8 cellular contexts compared by ENCODE assay signal in the genomic region with DNA sequence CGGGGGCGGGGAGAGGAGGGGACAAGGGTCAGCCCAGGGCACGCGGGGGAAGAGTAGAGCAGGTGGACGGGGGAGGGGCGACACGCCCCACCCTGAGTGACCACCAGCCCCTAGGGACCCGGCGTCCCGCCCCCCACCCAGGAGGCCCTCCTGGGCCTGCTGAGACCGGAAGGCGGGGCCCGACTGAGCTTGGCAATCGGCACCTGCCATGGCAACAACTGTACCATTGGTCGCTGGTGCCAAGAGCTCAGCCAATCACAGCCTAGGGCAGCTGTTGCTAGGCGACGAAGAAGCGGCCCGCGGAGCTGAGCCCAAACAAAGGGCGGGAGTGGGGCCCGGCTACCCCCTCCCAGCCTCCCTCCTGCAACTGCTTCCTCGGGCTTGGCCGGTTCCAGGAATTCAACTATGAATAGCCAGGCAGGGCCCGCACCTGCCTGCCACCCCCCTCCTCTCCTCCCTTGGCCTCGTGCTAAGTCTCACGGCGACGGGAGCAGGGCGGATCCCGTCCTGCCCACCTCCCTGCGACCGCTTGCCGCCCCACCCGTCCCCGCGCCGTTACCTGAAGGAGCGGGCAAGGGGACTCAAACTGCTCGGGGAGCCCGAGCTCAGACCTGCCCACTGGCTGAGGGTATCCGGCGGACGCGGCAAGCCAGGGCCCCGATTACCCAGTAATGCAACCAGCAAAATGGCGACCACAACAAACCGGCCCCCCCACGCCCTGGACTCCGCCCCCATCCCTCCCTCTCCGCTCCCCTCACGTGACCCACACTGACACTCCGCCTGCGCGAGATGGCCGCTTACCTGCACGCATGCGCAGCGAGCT. TPM values are rescaled to one million over a fixed set of nuclear protein-coding genes. Genes with fewer than 3 reads are reported as not detected.
DNase-seq lines count a peak whose midpoint lies in the region; ATAC-seq and TF ChIP-seq lines count a peak whose summit lies in the region.

A gene (minus strand): TSS at position 699 of the 823 bp plus-strand sequence. CDS start 2,295 bp downstream, outside the sequence.

- no peaks in the 10 kb centered on the region for H3K4me1 ChIP-seq in Caco-2
- H3K4me1 ChIP-seq in naive thymus-derived CD4-positive, alpha-beta T cell (ENCODE audit: control insufficient read depth in 2 of 2, insufficient read depth in 2 of 2, low read length in 2 of 2): peaks cover 17 to 23% of the 10 kb centered on the region in 2 donors

- H3K4me3 ChIP-seq in Caco-2 (ENCODE audit: low read depth, low read length): no peak within 1 kb of the TSS; the same call in 1 of the 2 replicates
- peak within 1 kb of the TSS; percentile 100 for H3K4me3 ChIP-seq in naive thymus-derived CD4-positive, alpha-beta T cell (ENCODE audit: low read length)

- H3K36me3 Mint-ChIP-seq in Caco-2 (ENCODE audit: insufficient read depth, unreplicated experiment): peaks cover 76% of the 10 kb centered on the region
- H3K36me3 Mint-ChIP-seq in naive thymus-derived CD4-positive, alpha-beta T cell: peaks cover 13 to 46% (median 27%) of the 10 kb centered on the region in 5 donors
- peaks cover 96% of the 10 kb centered on the region for H3K36me3 Mint-ChIP-seq in stimulated activated effector memory CD8-positive, alpha-beta T cell treated with anti-CD3 and anti-CD28 coated beads, Interleukin-12 subunit alpha, Interleukin-12 subunit beta, amount 100 ng/mL, for 72 hours

- peak; percentile 74 to 81 for DNase-seq in Caco-2
- DNase-seq in HUDEP-2 (lab: John Stamatoyannopoulos, UW; ENCODE audit: unreplicated experiment in 76 of 76): peak; percentile 57 to 99 (median 97)
- DNase-seq in activated effector memory CD4-positive, alpha-beta T cell treated with Interleukin-2 at 50 U/mL for 16 hours: peak; percentile 96
- DNase-seq in fibroblast of peridontal ligament (ENCODE audit: extremely low read depth): peak; percentile 97
- peak; percentile 90 to 99 (median 98) for DNase-seq in naive thymus-derived CD4-positive, alpha-beta T cell
- DNase-seq in stimulated activated effector memory CD8-positive, alpha-beta T cell treated with anti-CD3 and anti-CD28 coated beads, Interleukin-12 subunit alpha, Interleukin-12 subunit beta, amount 100 ng/mL, for 72 hours (ENCODE audit: low spot score in 2 of 2): peak; percentile 91 to 98

- H3K9me3 Mint-ChIP-seq in Caco-2 (ENCODE audit: unreplicated experiment): no peaks in the 10 kb centered on the region
- peaks cover 0 to 3% (median 0%) of the 10 kb centered on the region in 11 donors for H3K9me3 Mint-ChIP-seq in naive thymus-derived CD4-positive, alpha-beta T cell
- no peaks in the 10 kb centered on the region for H3K9me3 Mint-ChIP-seq in stimulated activated effector memory CD8-positive, alpha-beta T cell treated with anti-CD3 and anti-CD28 coated beads, Interleukin-12 subunit alpha, Interleukin-12 subunit beta, amount 100 ng/mL, for 72 hours

- peak within 1 kb of the TSS; percentile 96 for H3K27ac ChIP-seq in naive thymus-derived CD4-positive, alpha-beta T cell (ENCODE audit: low read depth, low read length)

- H3K27ac Mint-ChIP-seq in Caco-2 (ENCODE audit: unreplicated experiment): peak within 1 kb of the TSS; percentile 65
- peak within 1 kb of the TSS; percentile 85 to 96 (median 92) for H3K27ac Mint-ChIP-seq in naive thymus-derived CD4-positive, alpha-beta T cell
- peak within 1 kb of the TSS; percentile 90 for H3K27ac Mint-ChIP-seq in stimulated activated effector memory CD8-positive, alpha-beta T cell treated with anti-CD3 and anti-CD28 coated beads, Interleukin-12 subunit alpha, Interleukin-12 subunit beta, amount 100 ng/mL, for 72 hours

- intact Hi-C loops in Caco-2 (cut with micrococcal nuclease; ENCODE audit: unreplicated experiment): no loop called here
- intact Hi-C loops in naive thymus-derived CD4-positive, alpha-beta T cell (cut with micrococcal nuclease): loop anchor here (1.0 to 10.0 kb wide), 17 partner anchors 9 to 1519 kb away; a partner anchor contains a TSS

- no peaks in the 10 kb centered on the region for H3K27me3 ChIP-seq in Caco-2 (replicated peaks; ENCODE audit: control insufficient read depth, insufficient read depth, low read length)
- H3K27me3 ChIP-seq in naive thymus-derived CD4-positive, alpha-beta T cell (ENCODE audit: control insufficient read depth in 2 of 2, insufficient read depth in 2 of 2, low read length in 2 of 2): no peaks in the 10 kb centered on the region

- H3K4me3 Mint-ChIP-seq in Caco-2 (ENCODE audit: unreplicated experiment): peak within 1 kb of the TSS; percentile 44
- peak within 1 kb of the TSS; percentile 60 to 88 (median 81) for H3K4me3 Mint-ChIP-seq in naive thymus-derived CD4-positive, alpha-beta T cell
- H3K4me3 Mint-ChIP-seq in stimulated activated effector memory CD8-positive, alpha-beta T cell treated with anti-CD3 and anti-CD28 coated beads, Interleukin-12 subunit alpha, Interleukin-12 subunit beta, amount 100 ng/mL, for 72 hours: peak within 1 kb of the TSS; percentile 77

- peaks cover 6% of the 10 kb centered on the region for H3K36me3 ChIP-seq in Caco-2 (ENCODE audit: control insufficient read depth, insufficient read depth, low read length)
- peaks cover 17 to 63% (median 18%) of the 10 kb centered on the region in 3 experiments for H3K36me3 ChIP-seq in naive thymus-derived CD4-positive, alpha-beta T cell (ENCODE audit: control insufficient read depth in 2 of 3, insufficient read depth in 3 of 3, low read length in 3 of 3)

- H3K4me1 Mint-ChIP-seq in Caco-2 (ENCODE audit: low read depth, unreplicated experiment): no peaks in the 10 kb centered on the region
- H3K4me1 Mint-ChIP-seq in naive thymus-derived CD4-positive, alpha-beta T cell: peaks cover 19 to 37% (median 27%) of the 10 kb centered on the region in 7 donors
- H3K4me1 Mint-ChIP-seq in stimulated activated effector memory CD8-positive, alpha-beta T cell treated with anti-CD3 and anti-CD28 coated beads, Interleukin-12 subunit alpha, Interleukin-12 subunit beta, amount 100 ng/mL, for 72 hours: peaks cover 41% of the 10 kb centered on the region

- BruUV-seq in Caco-2 (replicated peaks; lab: Mats Ljungman, UMichigan): no TSS peak

- H3K9me3 ChIP-seq in Caco-2: no peaks in the 10 kb centered on the region
- H3K9me3 ChIP-seq in naive thymus-derived CD4-positive, alpha-beta T cell (ENCODE audit: control insufficient read depth in 2 of 3, low read length in 3 of 3): no peaks in the 10 kb centered on the region

- no peak for TF ChIP-seq CTCF in Caco-2 (IDR thresholded peaks at IDR 0.05; ENCODE audit: insufficient read depth in 1 of 2, low read depth in 1 of 2, low read length in 1 of 2, severe bottlenecking in 1 of 2, unreplicated experiment in 1 of 2)

- ATAC-seq in GM21367 (IDR thresholded peaks at IDR 0.05; ENCODE audit: unreplicated experiment): peak; percentile 68
- ATAC-seq in naive thymus-derived CD4-positive, alpha-beta T cell: peak; percentile 92
- peak; percentile 96 for ATAC-seq in stimulated activated effector memory CD8-positive, alpha-beta T cell treated with anti-CD3 and anti-CD28 coated beads, Interleukin-12 subunit alpha, Interleukin-12 subunit beta, amount 100 ng/mL, for 72 hours

- H3K27me3 Mint-ChIP-seq in Caco-2 (ENCODE audit: insufficient read depth, unreplicated experiment): no peaks in the 10 kb centered on the region
- no peaks in the 10 kb centered on the region for H3K27me3 Mint-ChIP-seq in naive thymus-derived CD4-positive, alpha-beta T cell

- CTCF ChIA-PET in Caco-2 (lab: Charles Lee): interaction anchor here (0.6 to 1.1 kb wide), 3 partner anchors 12 to 136 kb away, joined by 4 to 6 read pairs (median 5); a partner anchor contains a TSS
- CTCF ChIA-PET in naive thymus-derived CD4-positive, alpha-beta T cell (lab: Charles Lee): interaction anchor here (1.1 to 1.4 kb wide), 3 partner anchors 10 to 41 kb away, joined by 5 to 10 read pairs (median 8); no protein-coding TSS in a partner anchor

- POLR2A ChIA-PET in Caco-2 (lab: Charles Lee): interaction anchor here (0.9 kb wide), 1 partner anchor 137 kb away, joined by 3 read pairs; a partner anchor contains a TSS
- POLR2A ChIA-PET in naive thymus-derived CD4-positive, alpha-beta T cell (lab: Charles Lee): interaction anchor here (0.7 to 2.2 kb wide), 12 partner anchors 9 to 398 kb away, joined by 3 to 42 read pairs (median 5); a partner anchor contains a TSS

TF ChIP-seq in PFSK-1, 5 proteins besides CTCF, POLR2A, EP300 and RAD21 (continues in another document):
- peak; percentile 94; the same call in 1 of the 2 replicates for TF ChIP-seq SIN3A (IDR thresholded peaks at IDR 0.05; ENCODE audit: borderline replicate concordance, insufficient read depth, low read length)
- TF ChIP-seq TAF1 (IDR thresholded peaks at IDR 0.05; ENCODE audit: borderline replicate concordance, insufficient read depth, low read length): no peak
- TF ChIP-seq, protein P1, sequence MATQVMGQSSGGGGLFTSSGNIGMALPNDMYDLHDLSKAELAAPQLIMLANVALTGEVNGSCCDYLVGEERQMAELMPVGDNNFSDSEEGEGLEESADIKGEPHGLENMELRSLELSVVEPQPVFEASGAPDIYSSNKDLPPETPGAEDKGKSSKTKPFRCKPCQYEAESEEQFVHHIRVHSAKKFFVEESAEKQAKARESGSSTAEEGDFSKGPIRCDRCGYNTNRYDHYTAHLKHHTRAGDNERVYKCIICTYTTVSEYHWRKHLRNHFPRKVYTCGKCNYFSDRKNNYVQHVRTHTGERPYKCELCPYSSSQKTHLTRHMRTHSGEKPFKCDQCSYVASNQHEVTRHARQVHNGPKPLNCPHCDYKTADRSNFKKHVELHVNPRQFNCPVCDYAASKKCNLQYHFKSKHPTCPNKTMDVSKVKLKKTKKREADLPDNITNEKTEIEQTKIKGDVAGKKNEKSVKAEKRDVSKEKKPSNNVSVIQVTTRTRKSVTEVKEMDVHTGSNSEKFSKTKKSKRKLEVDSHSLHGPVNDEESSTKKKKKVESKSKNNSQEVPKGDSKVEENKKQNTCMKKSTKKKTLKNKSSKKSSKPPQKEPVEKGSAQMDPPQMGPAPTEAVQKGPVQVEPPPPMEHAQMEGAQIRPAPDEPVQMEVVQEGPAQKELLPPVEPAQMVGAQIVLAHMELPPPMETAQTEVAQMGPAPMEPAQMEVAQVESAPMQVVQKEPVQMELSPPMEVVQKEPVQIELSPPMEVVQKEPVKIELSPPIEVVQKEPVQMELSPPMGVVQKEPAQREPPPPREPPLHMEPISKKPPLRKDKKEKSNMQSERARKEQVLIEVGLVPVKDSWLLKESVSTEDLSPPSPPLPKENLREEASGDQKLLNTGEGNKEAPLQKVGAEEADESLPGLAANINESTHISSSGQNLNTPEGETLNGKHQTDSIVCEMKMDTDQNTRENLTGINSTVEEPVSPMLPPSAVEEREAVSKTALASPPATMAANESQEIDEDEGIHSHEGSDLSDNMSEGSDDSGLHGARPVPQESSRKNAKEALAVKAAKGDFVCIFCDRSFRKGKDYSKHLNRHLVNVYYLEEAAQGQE (IDR thresholded peaks at IDR 0.05; ENCODE audit: insufficient read depth in 1 of 2, low read depth in 2 of 2, low read length in 2 of 2): 0 out of 4 replicates have a peak, but pooled peaks of 1 of the 2 experiments have one; percentile 8
- peak; percentile 79; the same call in 1 of the 2 replicates for TF ChIP-seq POLR2AphosphoS5 (IDR thresholded peaks at IDR 0.05; ENCODE audit: low read depth, low read length)

RNA-seq across cellular contexts. Expression of the gene that starts here (rescaled TPM):
- 4.8 and 5.4 TPM in 2 replicates for total RNA-seq in Caco-2 (2022)
- polyA plus RNA-seq in PFSK-1 (2012; ENCODE audit: insufficient read length, low read depth): 7.3 TPM
- 10 to 100 TPM; 12.3 to 38.9 (median 23.5) TPM for total RNA-seq in naive thymus-derived CD4-positive, alpha-beta T cell
- polyA plus RNA-seq in naive thymus-derived CD4-positive, alpha-beta T cell: 1 to 10 TPM; 3.0 to 8.4 TPM
